Comparison of ENCODE assay signal across 1 cellular context in genomic region chr5:181099453-181100086, GRCh38.
A peak's percentile ranks its signal among the peaks of the same experiment; 100 is the strongest.
TF ChIP-seq lines count a peak whose summit lies in the region.

No MANE protein-coding gene starts in this region.

TF ChIP-seq in K562, 482 proteins besides CTCF, POLR2A, EP300 and RAD21:
- TF ChIP-seq KHSRP (IDR thresholded peaks at IDR 0.05) (no peak), NFYB (IDR thresholded peaks at IDR 0.05; ENCODE audit: extremely low read depth, insufficient read length) (no peak), SRF (CRISPR knock-in tag; IDR thresholded peaks at IDR 0.05) (no peak), NRF1 (conservative IDR thresholded peaks at IDR 0.05 in 1 of 2, IDR thresholded peaks at IDR 0.05 in 1 of 2) (peak; percentile 49 to 57; a peak in 3 of 4 replicates), MTA3 (IDR thresholded peaks at IDR 0.05; ENCODE audit: borderline replicate concordance) (no peak), NFIC (IDR thresholded peaks at IDR 0.05) (no peak), DACH1 (IDR thresholded peaks at IDR 0.05; ENCODE audit: partially characterized antibody) (peak; percentile 39), TFAP4 (CRISPR knock-in tag; IDR thresholded peaks at IDR 0.05; ENCODE audit: borderline replicate concordance) (peak; percentile 35; the same call in 1 of the 2 replicates), REST (CRISPR knock-in tag; IDR thresholded peaks at IDR 0.05; ENCODE audit: low read depth) (no peak), CEBPB (tag; IDR thresholded peaks at IDR 0.05) (no peak), STAT5B (CRISPR knock-in tag; IDR thresholded peaks at IDR 0.05) (no peak)
